ENCODE assay signal across 1 cellular context in the genomic region with DNA sequence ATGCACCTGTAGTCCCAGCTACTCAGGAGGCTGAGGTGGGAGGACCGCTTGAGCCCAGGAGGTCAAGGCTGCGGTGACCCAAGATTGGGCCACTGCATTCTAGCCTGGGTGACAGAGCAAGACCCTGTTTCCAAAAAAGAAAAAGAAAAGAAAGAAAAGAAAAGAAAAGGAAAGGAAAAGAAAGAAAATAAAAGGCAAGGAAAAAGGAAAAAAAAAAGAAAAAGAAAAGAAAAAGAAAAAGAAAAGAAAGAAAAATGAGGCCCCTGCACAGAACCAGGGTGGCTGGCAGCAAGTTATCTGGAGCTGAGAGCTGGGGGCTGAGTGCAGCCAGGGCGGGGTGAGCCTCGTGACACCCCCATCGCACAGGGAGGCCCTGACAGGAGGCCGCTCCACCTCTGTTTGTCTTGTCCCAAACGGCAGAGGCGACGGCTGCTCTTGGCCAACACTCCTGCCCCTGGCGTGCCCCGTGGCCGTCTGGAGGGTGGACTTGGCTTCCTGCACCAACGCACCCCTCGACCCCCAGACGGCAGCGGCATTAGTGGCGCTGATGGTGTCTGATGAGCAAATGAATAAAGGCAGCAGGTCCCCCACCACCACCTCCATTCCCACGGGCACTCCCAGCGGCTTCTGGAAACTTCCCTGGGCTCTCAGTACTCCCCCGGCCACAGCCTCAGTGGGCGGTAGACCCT.
TF ChIP-seq lines count a peak whose summit lies in the region.

No MANE protein-coding gene starts in this region.

TF ChIP-seq in endothelial cell of umbilical vein, 7 proteins besides CTCF, POLR2A, EP300 and RAD21:
- no peak for TF ChIP-seq MYC (IDR thresholded peaks at IDR 0.05; ENCODE audit: low read depth, low read length)
- TF ChIP-seq MAX (IDR thresholded peaks at IDR 0.05; ENCODE audit: insufficient read depth, insufficient read length), result no peak
- no peak for TF ChIP-seq POLR2AphosphoS5 (IDR thresholded peaks at IDR 0.05; ENCODE audit: insufficient read depth, low read depth, low read length)
- no peak for TF ChIP-seq GATA2 (IDR thresholded peaks at IDR 0.05; ENCODE audit: insufficient read depth, insufficient read length, low read depth, low read length)
- TF ChIP-seq JUN (IDR thresholded peaks at IDR 0.05; ENCODE audit: borderline replicate concordance, insufficient read depth, insufficient read length, low read depth), result no peak
- no peak for TF ChIP-seq FOS (IDR thresholded peaks at IDR 0.05; ENCODE audit: borderline replicate concordance, insufficient read depth, low read length)
- no peak for TF ChIP-seq EZH2 (IDR thresholded peaks at IDR 0.05; ENCODE audit: borderline replicate concordance, low read depth, low read length, severe bottlenecking)
TF ChIP-seq in endothelial cell of umbilical vein: peak in this region for 0.
